Comparison of ENCODE assay signal across 8 cellular contexts in genomic region chr15:80152180-80152895, GRCh38. TPM values are rescaled to one million over a fixed set of nuclear protein-coding genes. Genes with fewer than 3 reads are reported as not detected.
DNase-seq lines count a peak whose midpoint lies in the region; ATAC-seq and TF ChIP-seq lines count a peak whose summit lies in the region.

No MANE protein-coding gene starts in this region.

- no peak overlapping the region for H3K27ac ChIP-seq in iPS DF 6.9 (ENCODE audit: low read length)

- peak overlapping the region; percentile 83 to 96 (median 89) for H3K4me3 Mint-ChIP-seq in brain

- H3K4me1 Mint-ChIP-seq in brain, result peaks cover 45% of the 10 kb centered on the region

- intact Hi-C loops in sciatic nerve (cut with DNase I), result loop anchor here (10.0 kb wide), 1 partner anchor 88 kb away; no protein-coding TSS in a partner anchor

- H3K36me3 Mint-ChIP-seq in brain, result no peaks in the 10 kb centered on the region

- no peaks in the 10 kb centered on the region for H3K27me3 ChIP-seq in iPS DF 6.9 (ENCODE audit: control insufficient read depth, insufficient read depth, low read length)

- WGBS in iPS DF 6.9 (ENCODE audit: insufficient coverage, insufficient read length), result no CpG with 5 or more reads among the region's 41 CpGs

- TF ChIP-seq CTCF in GM12875 (IDR thresholded peaks at IDR 0.05; ENCODE audit: borderline replicate concordance, insufficient read depth, low read depth, low read length) (no peak), brain (conservative IDR thresholded peaks at IDR 0.05) (no peak)

- H3K9me3 ChIP-seq in iPS DF 6.9 (ENCODE audit: control insufficient read depth, insufficient read depth, low read length), result no peaks in the 10 kb centered on the region

- ATAC-seq in HG02884 (IDR thresholded peaks at IDR 0.05; ENCODE audit: unreplicated experiment), result peak; percentile 58
- peak; percentile 96 for ATAC-seq in sciatic nerve
- no peak for ATAC-seq in GM18520 (IDR thresholded peaks at IDR 0.05; ENCODE audit: unreplicated experiment)

- H3K4me3 ChIP-seq in GM12875 (ENCODE audit: low read depth, low read length) (peak overlapping the region; percentile 75), iPS DF 6.9 (ENCODE audit: low read length) (peak overlapping the region; percentile 62; the same call in 1 of the 2 replicates)

- DNase-seq in NCI-H1930 (lab: John Stamatoyannopoulos, UW), result peak; percentile 39 to 66
- DNase-seq in UCSD-AML1 (lab: John Stamatoyannopoulos, UW; ENCODE audit: unreplicated experiment), result peak; percentile 95
- DNase-seq in iPS DF 6.9 (ENCODE audit: low read depth, low spot score), result peak; percentile 64
- DNase-seq in sciatic nerve (ENCODE audit: low spot score), result peak; percentile 98

- H3K27ac Mint-ChIP-seq in brain, result peak overlapping the region in 2 of 5 experiments; percentile 47 to 72

- H3K27me3 Mint-ChIP-seq in brain, result peaks cover 12% of the 10 kb centered on the region

- no peaks in the 10 kb centered on the region for H3K36me3 ChIP-seq in iPS DF 6.9 (ENCODE audit: control insufficient read depth, insufficient read depth, low read length)

- no peaks in the 10 kb centered on the region for H3K4me1 ChIP-seq in iPS DF 6.9 (ENCODE audit: control insufficient read depth, insufficient read depth, low read length)

- H3K9me3 Mint-ChIP-seq in brain, result no peaks in the 10 kb centered on the region

RNA-seq across cellular contexts. Expression of gene FAH, which starts 0.5 kb away (rescaled TPM):
- 5.0 TPM for polyA plus RNA-seq in brain (ENCODE audit: insufficient read depth, low read depth, low replicate concordance)
- 21.0 TPM for total RNA-seq in sciatic nerve
